ENCODE assay signal across 8 cellular contexts in the genomic region with DNA sequence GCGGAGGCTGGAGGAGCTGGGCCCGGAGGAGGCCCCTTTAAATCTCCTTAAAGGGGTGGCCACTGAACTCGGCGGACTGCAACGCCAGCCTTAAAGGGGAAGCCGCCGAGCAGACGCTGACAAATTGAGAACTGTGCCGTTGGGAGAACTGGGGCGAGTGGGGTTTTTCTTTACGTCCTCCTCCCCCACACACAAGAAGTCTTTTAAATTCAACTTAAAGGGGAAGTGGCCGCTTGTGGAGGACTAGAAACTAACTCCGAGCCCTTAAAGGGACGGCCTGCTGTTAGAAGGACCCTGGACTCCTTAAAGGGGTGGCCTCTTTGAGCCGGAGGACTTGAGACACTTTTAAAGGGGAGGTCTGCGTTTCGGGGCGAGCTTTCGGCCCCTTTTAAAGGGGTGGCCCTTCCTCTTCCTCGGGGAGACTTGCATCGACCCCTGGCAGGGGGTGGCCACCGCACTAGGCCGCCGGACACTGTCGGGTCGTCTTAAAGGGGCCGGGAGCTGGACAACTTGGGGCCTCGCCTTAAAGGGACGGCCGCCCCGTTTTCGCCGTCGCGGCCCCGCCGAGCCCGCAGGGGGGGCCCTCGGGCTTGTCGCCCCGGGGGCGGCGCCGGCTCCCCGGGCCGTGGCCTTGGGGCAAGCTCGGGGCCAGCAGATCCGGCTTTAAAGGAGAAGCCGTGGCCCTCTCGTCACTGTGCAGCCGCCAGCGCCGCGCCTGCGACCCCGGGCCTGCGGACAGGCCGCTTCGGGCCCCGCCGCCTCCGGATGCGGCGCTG. TPM values are rescaled to one million over a fixed set of nuclear protein-coding genes. Genes with fewer than 3 reads are reported as not detected.
DNase-seq lines count a peak whose midpoint lies in the region; ATAC-seq and TF ChIP-seq lines count a peak whose summit lies in the region.

No MANE protein-coding gene starts in this region.

- H3K4me3 ChIP-seq in WERI-Rb-1 (ENCODE audit: low read depth, low read length) (peak overlapping the region; percentile 86), mucosa of descending colon (peak overlapping the region; percentile 84), tibial nerve (peak overlapping the region; percentile 44 to 96 (median 84))

- H3K4me1 ChIP-seq in mucosa of descending colon (ENCODE audit: low read depth), result peaks cover 35% of the 10 kb centered on the region
- H3K4me1 ChIP-seq in tibial nerve, result peaks cover 0 to 59% (median 34%) of the 10 kb centered on the region in 4 donors

- H3K36me3 ChIP-seq in WERI-Rb-1 (peaks cover 66% of the 10 kb centered on the region), mucosa of descending colon (ENCODE audit: low read depth) (peaks cover 8% of the 10 kb centered on the region), tibial nerve (peaks cover 7 to 62% (median 9%) of the 10 kb centered on the region in 3 donors)

- DNase-seq in CD1c-positive myeloid dendritic cell (ENCODE audit: extremely low spot score) (peak; percentile 98), NCI-H2081 treated with DMSO at 0.1 percent for 48 hours (lab: John Stamatoyannopoulos, UW) (peak; percentile 81), WERI-Rb-1 (no peak), mucosa of descending colon (peak in 2 of 3 donors; percentile 86 to 88), tibial nerve (ENCODE audit: low spot score in 2 of 2) (peak; percentile 92 to 95)

- TF ChIP-seq CTCF in WERI-Rb-1 (IDR thresholded peaks at IDR 0.05; ENCODE audit: low read depth, low read length), result no peak
- no peak for TF ChIP-seq CTCF in mucosa of descending colon (IDR thresholded peaks at IDR 0.05)
- peak in 3 of 5 experiments; percentile 10 to 50 (median 17) for TF ChIP-seq CTCF in tibial nerve (IDR thresholded peaks at IDR 0.05)

- H3K9me3 ChIP-seq in WERI-Rb-1 (ENCODE audit: severe bottlenecking) (no peaks in the 10 kb centered on the region), mucosa of descending colon (no peaks in the 10 kb centered on the region), tibial nerve (no peaks in the 10 kb centered on the region)

- TF ChIP-seq POLR2A in tibial nerve (IDR thresholded peaks at IDR 0.05), result peak in 1 of 2 donors; percentile 1

- TF ChIP-seq EP300 in tibial nerve (IDR thresholded peaks at IDR 0.05), result no peak

- peak overlapping the region; percentile 86 for H3K27ac ChIP-seq in WERI-Rb-1
- H3K27ac ChIP-seq in tibial nerve, result peak overlapping the region; percentile 94 to 100 (median 99)

- WGBS in tibial nerve, 2 donors, result 0% methylated on average over 25 to 32 of the region's 64 CpGs

- intact Hi-C loops in mucosa of descending colon (cut with DNase I, micrococcal nuclease), result no loop called here

- H3K27me3 ChIP-seq in WERI-Rb-1 (ENCODE audit: insufficient read depth, low read depth, severe bottlenecking), result no peaks in the 10 kb centered on the region
- no peaks in the 10 kb centered on the region for H3K27me3 ChIP-seq in tibial nerve

- ATAC-seq in GM18861 (IDR thresholded peaks at IDR 0.05; ENCODE audit: unreplicated experiment) (peak; percentile 23), HG03066 (IDR thresholded peaks at IDR 0.05; ENCODE audit: low read depth, unreplicated experiment) (peak; percentile 26), esophagus mucosa (peak; percentile 20), mucosa of descending colon (peak; percentile 42)

RNA-seq across cellular contexts. Expression of a gene that starts 0.7 kb away (rescaled TPM):
- total RNA-seq in esophagus mucosa (42.4 TPM), mucosa of descending colon (10 to 100 TPM; 82.6 to 97.1 (median 85.8) TPM), tibial nerve (10 to 100 TPM; 26.2 to 46.8 (median 31.7) TPM)

RNA-seq across cellular contexts. Expression of a gene that starts 8.2 kb away (rescaled TPM):
- total RNA-seq in esophagus mucosa (27.0 TPM), mucosa of descending colon (10 to 100 TPM; 42.1 to 65.6 (median 45.6) TPM), tibial nerve (10 to 100 TPM; 37.4 to 43.7 (median 40.1) TPM)

RNA-seq across cellular contexts. Expression of a gene that starts 40.1 kb away (rescaled TPM):
- total RNA-seq in esophagus mucosa (29.5 TPM), mucosa of descending colon (10 to 100 TPM; 64.8 to 88.9 (median 65.4) TPM), tibial nerve (10 to 100 TPM; 17.2 to 42.6 (median 31.0) TPM)

RNA-seq across cellular contexts. Expression of a gene that starts 48.7 kb away (rescaled TPM):
- total RNA-seq in esophagus mucosa, result 2.8 TPM
- total RNA-seq in mucosa of descending colon, result 10 to 100 TPM in 2 of 3 donors, 1 to 10 TPM in 1; 7.6 to 10.7 (median 10.5) TPM
- 10 to 100 TPM in 2 of 4 donors, 1 to 10 TPM in 2; 7.8 to 11.7 (median 10.0) TPM for total RNA-seq in tibial nerve

Comparison
In these comparisons a context has a peak if more than half of its experiments do, and no peak if none do; other contexts are left out.
1. CTCF ChIP-seq: peak in tibial nerve (3 of 5); none in WERI-Rb-1 (single experiment) and mucosa of descending colon (single experiment).
2. Peak in every context shown above with its lines, with median percentiles within 50 percentile points of each other: ATAC-seq and H3K4me3 ChIP-seq.